In the genomic region with DNA sequence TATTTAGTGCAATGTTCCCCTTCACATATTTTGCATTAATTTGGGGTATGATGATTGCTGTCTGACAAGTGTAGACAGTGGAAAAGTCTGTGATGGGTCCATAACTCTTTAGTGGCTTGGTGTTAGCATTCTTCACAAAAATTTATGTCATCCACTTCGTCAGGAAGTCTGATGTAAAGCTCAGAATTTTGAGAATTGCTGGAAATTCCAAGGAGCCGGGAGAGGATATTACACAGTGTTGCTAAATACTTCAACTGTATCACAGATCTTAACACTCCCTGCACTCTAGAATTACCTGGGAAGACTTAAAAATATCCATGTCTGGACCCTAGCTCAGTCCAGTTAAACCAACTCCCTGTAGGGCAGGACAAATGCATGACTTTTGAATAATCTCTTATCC, we compare ENCODE assay signal across 27 cellular contexts.
"Had no signal": no experiment of that assay in that cellular context is flagged by ENCODE, and none has a peak within 500 bp of the region (broad histone marks: within the 10 kb centered on the region; RNA-seq: fewer than 3 reads in every experiment).

No MANE protein-coding gene starts in this region.

- H3K4me3 Mint-ChIP-seq: natural killer cell; nephron; neural progenitor cell; stimulated activated effector memory CD8-positive, alpha-beta T cell treated with anti-CD3 and anti-CD28 coated beads, Interleukin-12 subunit alpha, Interleukin-12 subunit beta, amount 100 ng/mL, for 72 hours; stimulated activated naive B cell treated with anti-CD40 and anti-IgM and Interleukin-4, amounts not matched to agents 10 μg/mL and 1 μg/mL and 100 μg/mL, for 72 hours; stimulated activated naive CD8-positive, alpha-beta T cell treated with anti-CD3 and anti-CD28 coated beads, Interleukin-15, Interleukin-2, amounts not matched to agents 100 ng/mL and 50 ng/mL, for 24 hours had no signal

- H3K27ac Mint-ChIP-seq: natural killer cell; nephron; neural progenitor cell; progenitor cell of endocrine pancreas; stimulated activated effector memory CD8-positive, alpha-beta T cell treated with anti-CD3 and anti-CD28 coated beads, Interleukin-12 subunit alpha, Interleukin-12 subunit beta, amount 100 ng/mL, for 72 hours; stimulated activated naive B cell treated with anti-CD40 and anti-IgM and Interleukin-4, amounts not matched to agents 10 μg/mL and 1 μg/mL and 100 μg/mL, for 72 hours; stimulated activated naive CD8-positive, alpha-beta T cell treated with anti-CD3 and anti-CD28 coated beads, Interleukin-15, Interleukin-2, amounts not matched to agents 100 ng/mL and 50 ng/mL, for 24 hours had no signal

- DNase-seq: natural killer cell; occipital lobe; ovary; posterior cingulate gyrus; psoas muscle; right cardiac atrium; right lobe of liver; sigmoid colon; small intestine; stimulated activated CD4-positive, alpha-beta T cell treated with anti-CD3 and anti-CD28 coated beads, Interleukin-15, amount 100 ng/mL, for 24 hours; stimulated activated CD4-positive, alpha-beta T cell treated with anti-CD3 and anti-CD28 coated beads, Interleukin-2, amount 100 ng/mL, for 24 hours; stimulated activated CD4-positive, alpha-beta T cell treated with anti-CD3 and anti-CD28 coated beads, Interleukin-2, amount 100 ng/mL, for 48 hours; stimulated activated CD4-positive, alpha-beta T cell treated with anti-CD3 and anti-CD28 coated beads, Interleukin-4, amount 100 ng/mL, for 24 hours; stimulated activated naive B cell treated with anti-CD40 and anti-IgM and Interleukin-4, amounts not matched to agents 10 μg/mL and 1 μg/mL and 100 μg/mL, for 72 hours; stimulated activated naive CD4-positive, alpha-beta T cell treated with Interleukin-2 at 50 U/mL for 16 hours; stomach; thyroid gland; transverse colon; upper lobe of left lung had no signal

- H3K9me3 Mint-ChIP-seq: nephron; neural progenitor cell; stimulated activated naive B cell treated with anti-CD40 and anti-IgM and Interleukin-4, amounts not matched to agents 10 μg/mL and 1 μg/mL and 100 μg/mL, for 72 hours; stimulated activated naive CD8-positive, alpha-beta T cell treated with anti-CD3 and anti-CD28 coated beads, Interleukin-15, Interleukin-2, amounts not matched to agents 100 ng/mL and 50 ng/mL, for 24 hours had no signal

- H3K27me3 Mint-ChIP-seq: progenitor cell of endocrine pancreas; stimulated activated naive CD8-positive, alpha-beta T cell treated with anti-CD3 and anti-CD28 coated beads, Interleukin-15, Interleukin-2, amounts not matched to agents 100 ng/mL and 50 ng/mL, for 24 hours had no signal

- H3K4me3 ChIP-seq: neural progenitor cell, ovary, psoas muscle, right lobe of liver, sigmoid colon, stomach, thoracic aorta, thyroid gland, transverse colon, upper lobe of left lung, vagina had no signal

- H3K4me2 ChIP-seq: neural progenitor cell had no signal

- H3K79me2 ChIP-seq: parathyroid adenoma had no signal

- H3K4me1 Mint-ChIP-seq: natural killer cell; stimulated activated effector memory CD8-positive, alpha-beta T cell treated with anti-CD3 and anti-CD28 coated beads, Interleukin-12 subunit alpha, Interleukin-12 subunit beta, amount 100 ng/mL, for 72 hours; stimulated activated naive B cell treated with anti-CD40 and anti-IgM and Interleukin-4, amounts not matched to agents 10 μg/mL and 1 μg/mL and 100 μg/mL, for 72 hours had no signal

- H2AFZ ChIP-seq: neural progenitor cell, parathyroid adenoma had no signal

- H3K4me1 ChIP-seq: neural progenitor cell, parathyroid adenoma, psoas muscle, right lobe of liver, sigmoid colon, stomach, thyroid gland, transverse colon, upper lobe of left lung, vagina had no signal

- ATAC-seq: natural killer cell; psoas muscle; right cardiac atrium; right lobe of liver; stimulated activated effector memory CD8-positive, alpha-beta T cell treated with anti-CD3 and anti-CD28 coated beads, Interleukin-12 subunit alpha, Interleukin-12 subunit beta, amount 100 ng/mL, for 72 hours; stimulated activated naive B cell treated with anti-CD40 and anti-IgM and Interleukin-4, amounts not matched to agents 10 μg/mL and 1 μg/mL and 100 μg/mL, for 72 hours had no signal

- H3K9me3 ChIP-seq: ovary, psoas muscle, right lobe of liver, sigmoid colon, stomach, thoracic aorta, thyroid gland, transverse colon, upper lobe of left lung, vagina had no signal

- H3K36me3 ChIP-seq: neural progenitor cell, ovary, right lobe of liver, sigmoid colon, stomach, thoracic aorta, thyroid gland, transverse colon, upper lobe of left lung, vagina had no signal

- H3K27me3 ChIP-seq: neural progenitor cell, ovary, right lobe of liver, sigmoid colon, stomach, thyroid gland, transverse colon, upper lobe of left lung, vagina had no signal

- H3K36me3 Mint-ChIP-seq: natural killer cell; neural progenitor cell; stimulated activated effector memory CD8-positive, alpha-beta T cell treated with anti-CD3 and anti-CD28 coated beads, Interleukin-12 subunit alpha, Interleukin-12 subunit beta, amount 100 ng/mL, for 72 hours; stimulated activated naive B cell treated with anti-CD40 and anti-IgM and Interleukin-4, amounts not matched to agents 10 μg/mL and 1 μg/mL and 100 μg/mL, for 72 hours had no signal

- H3K27ac ChIP-seq: neural progenitor cell, ovary, parathyroid adenoma, psoas muscle, right lobe of liver, sigmoid colon, stomach, thoracic aorta, thyroid gland, transverse colon, upper lobe of left lung, vagina had no signal
